ENCODE assay signal across 16 cellular contexts in the genomic region with DNA sequence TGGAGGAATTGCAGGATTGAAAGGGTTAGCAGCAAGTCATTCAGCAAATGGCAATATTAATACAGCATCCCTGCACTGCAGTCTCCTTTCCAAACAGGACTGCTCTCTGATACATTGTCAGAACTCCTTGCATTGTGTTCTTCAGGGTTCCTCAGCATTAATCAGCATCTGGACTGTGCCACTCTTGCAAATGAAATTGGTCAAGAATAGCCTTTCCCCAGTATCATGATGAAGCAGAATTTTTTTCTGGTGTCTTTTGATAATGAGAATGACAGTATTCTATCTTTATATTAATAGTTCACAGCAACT.
"Had no signal": no experiment of that assay in that cellular context is flagged by ENCODE, and none has a peak within 500 bp of the region (broad histone marks: within the 10 kb centered on the region; RNA-seq: fewer than 3 reads in every experiment).

No MANE protein-coding gene starts in this region.

- H3K36me3 ChIP-seq: esophagus muscularis mucosa, upper lobe of left lung, vagina had no signal

- H2AFZ ChIP-seq: hepatocyte had no signal

- DNase-seq: cerebellar nuclear complex; effector memory CD8-positive, alpha-beta T cell; foreskin keratinocyte; mammary epithelial cell; psoas muscle; small intestine; stimulated activated CD4-positive, alpha-beta T cell treated with anti-CD3 and anti-CD28 coated beads, Interleukin-2, amount 100 ng/mL, for 48 hours; stimulated activated naive CD4-positive, alpha-beta T cell treated with Interleukin-2 at 50 U/mL for 16 hours; upper lobe of left lung had no signal

- H3K9me3 Mint-ChIP-seq: dendritic cell treated with granulocyte-macrophage colony-stimulating factor and Interleukin-4, amounts not matched to agents 40 ng/mL and 50 ng/mL, for 4 days had no signal

- H3K27me3 Mint-ChIP-seq: dendritic cell treated with granulocyte-macrophage colony-stimulating factor and Interleukin-4, amounts not matched to agents 40 ng/mL and 50 ng/mL, for 4 days; effector memory CD8-positive, alpha-beta T cell; natural killer cell treated with Interleukin-12 subunit alpha and Interleukin-12 subunit beta and Interleukin-15 and Interleukin-18, amount 100 ng/mL, for 72 hours had no signal

- H3K4me2 ChIP-seq: hepatocyte had no signal

- H3K27me3 ChIP-seq: esophagus muscularis mucosa, foreskin keratinocyte, hepatocyte, upper lobe of left lung, vagina had no signal

- H3K27ac Mint-ChIP-seq: dendritic cell treated with granulocyte-macrophage colony-stimulating factor and Interleukin-4, amounts not matched to agents 40 ng/mL and 50 ng/mL, for 4 days; effector memory CD8-positive, alpha-beta T cell; natural killer cell treated with Interleukin-12 subunit alpha and Interleukin-12 subunit beta and Interleukin-15 and Interleukin-18, amount 100 ng/mL, for 72 hours had no signal

- ATAC-seq: effector memory CD8-positive, alpha-beta T cell; foreskin keratinocyte; left lobe of liver; natural killer cell treated with Interleukin-12 subunit alpha and Interleukin-12 subunit beta and Interleukin-15 and Interleukin-18, amount 100 ng/mL, for 72 hours; psoas muscle had no signal

- H3K79me2 ChIP-seq: hepatocyte had no signal

- H3K4me3 ChIP-seq: esophagus muscularis mucosa, hepatocyte, psoas muscle, upper lobe of left lung, vagina had no signal

- H3K4me1 ChIP-seq: foreskin keratinocyte, psoas muscle, upper lobe of left lung, vagina had no signal

- H3K36me3 Mint-ChIP-seq: natural killer cell treated with Interleukin-12 subunit alpha and Interleukin-12 subunit beta and Interleukin-15 and Interleukin-18, amount 100 ng/mL, for 72 hours had no signal

- H3K27ac ChIP-seq: epithelial cell of prostate, esophagus muscularis mucosa, foreskin keratinocyte, hepatocyte, psoas muscle, upper lobe of left lung, vagina had no signal

- H3K9me3 ChIP-seq: esophagus muscularis mucosa, psoas muscle, upper lobe of left lung, vagina had no signal

- H3K4me3 Mint-ChIP-seq: dendritic cell treated with granulocyte-macrophage colony-stimulating factor and Interleukin-4, amounts not matched to agents 40 ng/mL and 50 ng/mL, for 4 days; effector memory CD8-positive, alpha-beta T cell; natural killer cell treated with Interleukin-12 subunit alpha and Interleukin-12 subunit beta and Interleukin-15 and Interleukin-18, amount 100 ng/mL, for 72 hours had no signal
